Comparison of ENCODE assay signal across 9 cellular contexts in genomic region chr20:33653218-33653899, GRCh38. TPM values are rescaled to one million over a fixed set of nuclear protein-coding genes. Genes with fewer than 3 reads are reported as not detected.
A peak's percentile ranks its signal among the peaks of the same experiment; 100 is the strongest.
DNase-seq lines count a peak whose midpoint lies in the region; ATAC-seq and TF ChIP-seq lines count a peak whose summit lies in the region.
"Had no signal": no experiment of that assay in that cellular context is flagged by ENCODE, and none has a peak within 500 bp of the region (broad histone marks: within the 10 kb centered on the region; RNA-seq: fewer than 3 reads in every experiment).

No MANE protein-coding gene starts in this region.

- peak; percentile 56 for TF ChIP-seq CTCF in CD8-positive, alpha-beta T cell (IDR thresholded peaks at IDR 0.05)
- peak; percentile 96 for TF ChIP-seq CTCF in fibroblast of mammary gland (conservative IDR thresholded peaks at IDR 0.05; ENCODE audit: control insufficient read depth, insufficient read depth, low read depth, low read length)
- peak; percentile 47 for TF ChIP-seq CTCF in natural killer cell (IDR thresholded peaks at IDR 0.05)

- ATAC-seq in CD8-positive, alpha-beta T cell: peak; percentile 80
- ATAC-seq in activated CD8-positive, alpha-beta memory T cell treated with anti-CD3 and anti-CD28 coated beads, Interleukin-2, amount 10 ng/mL, durations not matched to agents 7 days and 5 days: peak; percentile 68
- ATAC-seq in natural killer cell: peak; percentile 48 to 72 (median 70)
- no peak for ATAC-seq in HG02610 (IDR thresholded peaks at IDR 0.05; ENCODE audit: unreplicated experiment)
- no peak for ATAC-seq in HG03135 (IDR thresholded peaks at IDR 0.05; ENCODE audit: unreplicated experiment)

- POLR2A ChIA-PET in CD8-positive, alpha-beta T cell (lab: Charles Lee): interaction anchor here (1.0 to 1.9 kb wide), 3 partner anchors 10 to 163 kb away, joined by 3 to 8 read pairs (median 5); partner anchors contain the start of gene CBFA2T2

- H3K27me3 ChIP-seq in CD8-positive, alpha-beta T cell (ENCODE audit: insufficient read depth, low read length): no peaks in the 10 kb centered on the region

- H3K4me1 Mint-ChIP-seq in CD8-positive, alpha-beta T cell (ENCODE audit: low read depth): peaks cover 14% of the 10 kb centered on the region
- peaks cover 34% of the 10 kb centered on the region for H3K4me1 Mint-ChIP-seq in activated CD8-positive, alpha-beta memory T cell treated with anti-CD3 and anti-CD28 coated beads, Interleukin-2, amount 10 ng/mL, durations not matched to agents 7 days and 5 days
- H3K4me1 Mint-ChIP-seq in natural killer cell: peaks cover 9 to 12% of the 10 kb centered on the region in 2 donors

- no peaks in the 10 kb centered on the region for H3K36me3 Mint-ChIP-seq in CD8-positive, alpha-beta T cell
- H3K36me3 Mint-ChIP-seq in activated CD8-positive, alpha-beta memory T cell treated with anti-CD3 and anti-CD28 coated beads, Interleukin-2, amount 10 ng/mL, durations not matched to agents 7 days and 5 days: no peaks in the 10 kb centered on the region
- no peaks in the 10 kb centered on the region for H3K36me3 Mint-ChIP-seq in natural killer cell

- no peak overlapping the region for H3K27ac Mint-ChIP-seq in CD8-positive, alpha-beta T cell
- H3K27ac Mint-ChIP-seq in activated CD8-positive, alpha-beta memory T cell treated with anti-CD3 and anti-CD28 coated beads, Interleukin-2, amount 10 ng/mL, durations not matched to agents 7 days and 5 days: no peak overlapping the region
- no peak overlapping the region for H3K27ac Mint-ChIP-seq in natural killer cell

- H3K4me3 Mint-ChIP-seq in CD8-positive, alpha-beta T cell: no peak overlapping the region
- no peak overlapping the region for H3K4me3 Mint-ChIP-seq in activated CD8-positive, alpha-beta memory T cell treated with anti-CD3 and anti-CD28 coated beads, Interleukin-2, amount 10 ng/mL, durations not matched to agents 7 days and 5 days
- no peak overlapping the region for H3K4me3 Mint-ChIP-seq in natural killer cell

- H3K36me3 ChIP-seq in CD8-positive, alpha-beta T cell (ENCODE audit: insufficient read depth, low read length): no peaks in the 10 kb centered on the region

- CTCF ChIA-PET in CD8-positive, alpha-beta T cell (lab: Charles Lee): interaction anchor here (0.6 to 1.9 kb wide), 16 partner anchors 8 to 1190 kb away, joined by 3 to 10 read pairs (median 4); partner anchors contain the start of genes C20orf144 and CBFA2T2
- CTCF ChIA-PET in activated CD8-positive, alpha-beta memory T cell treated with anti-CD3 and anti-CD28 coated beads, Interleukin-2, amount 10 ng/mL, durations not matched to agents 7 days and 5 days (lab: Charles Lee): interaction anchor here (0.6 to 7.7 kb wide), 10 partner anchors 11 to 252 kb away, joined by 3 to 67 read pairs (median 6); partner anchors contain the start of genes ACTL10, C20orf144, CBFA2T2 and CDK5RAP1

- no peaks in the 10 kb centered on the region for H3K9me3 ChIP-seq in CD8-positive, alpha-beta T cell (ENCODE audit: low read length)

- no peaks in the 10 kb centered on the region for H3K27me3 Mint-ChIP-seq in CD8-positive, alpha-beta T cell (ENCODE audit: low read depth)
- H3K27me3 Mint-ChIP-seq in activated CD8-positive, alpha-beta memory T cell treated with anti-CD3 and anti-CD28 coated beads, Interleukin-2, amount 10 ng/mL, durations not matched to agents 7 days and 5 days: no peaks in the 10 kb centered on the region
- H3K27me3 Mint-ChIP-seq in natural killer cell (ENCODE audit: low read depth in 2 of 2): no peaks in the 10 kb centered on the region

- peak in 6 of 7 experiments; percentile 28 to 69 (median 52) for DNase-seq in CD8-positive, alpha-beta T cell
- DNase-seq in HCEC 1CT (peak; percentile 58), NCI-H510A (lab: John Stamatoyannopoulos, UW) (peak; percentile 59), fibroblast of mammary gland (ENCODE audit: low read depth) (peak; percentile 72), natural killer cell (no peak)
- DNase-seq in activated CD8-positive, alpha-beta memory T cell treated with anti-CD3 and anti-CD28 coated beads, Interleukin-2, amount 10 ng/mL, durations not matched to agents 7 days and 5 days: peak; percentile 70

- H3K4me1 ChIP-seq in CD8-positive, alpha-beta T cell (ENCODE audit: insufficient read depth, low read length): no peaks in the 10 kb centered on the region

- intact Hi-C loops in CD8-positive, alpha-beta T cell (cut with DNase I, micrococcal nuclease): loop anchor here (1.0 to 5.0 kb wide), 3 partner anchors 13 to 256 kb away; partner anchors contain the start of gene ACTL10 (in 1 of the 2)
- intact Hi-C loops in natural killer cell (cut with micrococcal nuclease): no loop called here

- H3K4me3 ChIP-seq in CD8-positive, alpha-beta T cell (ENCODE audit: low read depth, low read length): no peak overlapping the region
- peak overlapping the region; percentile 9 for H3K4me3 ChIP-seq in fibroblast of mammary gland (ENCODE audit: control insufficient read depth, low read depth, low read length)
- H3K4me3 ChIP-seq: skin epidermis had no signal

- H3K9me3 Mint-ChIP-seq in CD8-positive, alpha-beta T cell: no peaks in the 10 kb centered on the region
- no peaks in the 10 kb centered on the region for H3K9me3 Mint-ChIP-seq in activated CD8-positive, alpha-beta memory T cell treated with anti-CD3 and anti-CD28 coated beads, Interleukin-2, amount 10 ng/mL, durations not matched to agents 7 days and 5 days (ENCODE audit: low read depth)
- H3K9me3 Mint-ChIP-seq in natural killer cell: no peaks in the 10 kb centered on the region

- no peak overlapping the region for H3K27ac ChIP-seq in CD8-positive, alpha-beta T cell (ENCODE audit: low read depth, low read length)

RNA-seq across cellular contexts. Expression of gene C20orf144, which starts 8.8 kb away (rescaled TPM):
- total RNA-seq in CD8-positive, alpha-beta T cell: under 1 TPM; 0.25 to 0.27 TPM
- under 1 TPM; 0.30 to 0.53 TPM for total RNA-seq in activated CD8-positive, alpha-beta memory T cell treated with anti-CD3 and anti-CD28 coated beads, Interleukin-2, amount 10 ng/mL, durations not matched to agents 7 days and 5 days
- total RNA-seq in natural killer cell: under 1 TPM; 0.25 to 0.41 (median 0.33) TPM

RNA-seq across cellular contexts. Expression of gene ACTL10, which starts 13.4 kb away (rescaled TPM):
- total RNA-seq in CD8-positive, alpha-beta T cell: under 1 TPM; 0.65 to 0.75 TPM
- total RNA-seq in activated CD8-positive, alpha-beta memory T cell treated with anti-CD3 and anti-CD28 coated beads, Interleukin-2, amount 10 ng/mL, durations not matched to agents 7 days and 5 days: 1 to 10 TPM; 3.7 to 3.9 TPM
- total RNA-seq in natural killer cell: 1 to 10 TPM in 2 of 3 donors, under 1 TPM in 1; 0.80 to 2.2 (median 1.1) TPM

RNA-seq across cellular contexts. Expression of gene NECAB3, which starts 20.9 kb away (rescaled TPM):
- 1 to 10 TPM; 5.7 to 5.9 TPM for total RNA-seq in CD8-positive, alpha-beta T cell
- total RNA-seq in activated CD8-positive, alpha-beta memory T cell treated with anti-CD3 and anti-CD28 coated beads, Interleukin-2, amount 10 ng/mL, durations not matched to agents 7 days and 5 days: 10 to 100 TPM; 28.3 to 34.0 TPM
- total RNA-seq in natural killer cell: 10 to 100 TPM in 2 of 3 donors, 1 to 10 TPM in 1; 9.7 to 18.1 (median 13.4) TPM

RNA-seq across cellular contexts. Expression of gene E2F1, which starts 32.8 kb away (rescaled TPM):
- 1 to 10 TPM; 1.2 to 1.3 TPM for total RNA-seq in CD8-positive, alpha-beta T cell
- 100 to 1,000 TPM in 1 of 2 experiments, 10 to 100 TPM in 1; 87.7 to 100 TPM for total RNA-seq in activated CD8-positive, alpha-beta memory T cell treated with anti-CD3 and anti-CD28 coated beads, Interleukin-2, amount 10 ng/mL, durations not matched to agents 7 days and 5 days
- 1 to 10 TPM; 4.6 to 5.6 (median 4.7) TPM for total RNA-seq in natural killer cell

Comparison
In these comparisons a context has a peak if more than half of its experiments do, and no peak if none do; other contexts are left out.
1. ATAC-seq: peak in CD8-positive, alpha-beta T cell (single experiment), activated CD8-positive, alpha-beta memory T cell treated with anti-CD3 and anti-CD28 coated beads, Interleukin-2, amount 10 ng/mL, durations not matched to agents 7 days and 5 days (single experiment) and natural killer cell (3 of 3); none in HG02610 (single experiment) and HG03135 (single experiment).
2. Peak in every context shown above with its lines, with median percentiles within 50 percentile points of each other: CTCF ChIP-seq.